Comparison of ENCODE assay signal across 12 cellular contexts in genomic region chr3:171753025-171753472, GRCh38. TPM values are rescaled to one million over a fixed set of nuclear protein-coding genes. Genes with fewer than 3 reads are reported as not detected.
DNase-seq lines count a peak whose midpoint lies in the region; ATAC-seq, FAIRE-seq and TF ChIP-seq lines count a peak whose summit lies in the region.
"Had no signal": no experiment of that assay in that cellular context is flagged by ENCODE, and none has a peak within 500 bp of the region (broad histone marks: within the 10 kb centered on the region; RNA-seq: fewer than 3 reads in every experiment).

No MANE protein-coding gene starts in this region.

- H3K27me3 ChIP-seq in WERI-Rb-1 (ENCODE audit: insufficient read depth, low read depth, severe bottlenecking): no peaks in the 10 kb centered on the region

- TF ChIP-seq CTCF in WERI-Rb-1 (IDR thresholded peaks at IDR 0.05; ENCODE audit: low read depth, low read length) (no peak), fibroblast of mammary gland (conservative IDR thresholded peaks at IDR 0.05; ENCODE audit: control insufficient read depth, insufficient read depth, low read depth, low read length) (no peak)

- DNase-seq in WERI-Rb-1: peak; percentile 39
- peak; percentile 77 for DNase-seq in fibroblast of mammary gland (ENCODE audit: low read depth)
- DNase-seq in non-pigmented ciliary epithelial cell (ENCODE audit: low read depth): peak; percentile 17
- no peak for DNase-seq in NCI-H2081 (lab: John Stamatoyannopoulos, UW)
- no peak for DNase-seq in GM12892 (ENCODE audit: insufficient read length)
- DNase-seq in NCI-H1930 (lab: John Stamatoyannopoulos, UW): no peak
- DNase-seq: activated naive CD4-positive, alpha-beta T cell treated with anti-CD3 and anti-CD28 coated beads, Interleukin-2, amount 10 ng/mL, durations not matched to agents 7 days and 5 days; cortex of kidney; NK-92 treated with Interleukin-12 subunit alpha and Interleukin-12 subunit beta, amount 100 ng/mL, for 24 hours; psoas muscle had no signal

- no peak for FAIRE-seq in GM12892 (lab: Jason Lieb, UNC)

- ATAC-seq in HG03354 (IDR thresholded peaks at IDR 0.05; ENCODE audit: poor library complexity, severe bottlenecking, unreplicated experiment) (peak; percentile 14), GM19351 (IDR thresholded peaks at IDR 0.05; ENCODE audit: unreplicated experiment) (no peak)

- H3K27ac ChIP-seq in WERI-Rb-1: peak overlapping the region; percentile 54
- H3K27ac ChIP-seq: psoas muscle had no signal

- H3K9me3 ChIP-seq in WERI-Rb-1 (ENCODE audit: severe bottlenecking): no peaks in the 10 kb centered on the region
- H3K9me3 ChIP-seq: psoas muscle had no signal

- no peak for TF ChIP-seq POLR2A in GM12892 (IDR thresholded peaks at IDR 0.05; ENCODE audit: low read depth, low read length)

- H3K4me3 ChIP-seq in WERI-Rb-1 (ENCODE audit: low read depth, low read length) (no peak overlapping the region), fibroblast of mammary gland (ENCODE audit: control insufficient read depth, low read depth, low read length) (no peak overlapping the region)
- H3K4me3 ChIP-seq: psoas muscle had no signal

- H3K36me3 ChIP-seq in WERI-Rb-1: no peaks in the 10 kb centered on the region

RNA-seq across cellular contexts. Expression of gene PLD1, which starts 57.2 kb away (rescaled TPM):
- polyA plus RNA-seq in GM12892 (2012; ENCODE audit: missing spikeins): 5.2 TPM

Comparison
In these comparisons a context has a peak if more than half of its experiments do, and no peak if none do; other contexts are left out.
1. DNase-seq: peak in WERI-Rb-1 (single experiment), fibroblast of mammary gland (single experiment) and non-pigmented ciliary epithelial cell (single experiment); none in NCI-H2081 (0 of 2), GM12892 (single experiment) and NCI-H1930 (0 of 2).